16 cellular contexts compared by ENCODE assay signal in genomic region chr7:134649231-134649775, GRCh38. TPM values are rescaled to one million over a fixed set of nuclear protein-coding genes. Genes with fewer than 3 reads are reported as not detected.
DNase-seq lines count a peak whose midpoint lies in the region; ATAC-seq and TF ChIP-seq lines count a peak whose summit lies in the region.
"Had no signal": no experiment of that assay in that cellular context is flagged by ENCODE, and none has a peak within 500 bp of the region (broad histone marks: within the 10 kb centered on the region; RNA-seq: fewer than 3 reads in every experiment).

No MANE protein-coding gene starts in this region.

- no peaks in the 10 kb centered on the region for H3K36me3 ChIP-seq in spleen
- H3K36me3 ChIP-seq: cardiac muscle cell, right atrium auricular region, tibial artery had no signal

- intact Hi-C loops in activated B cell treated with CpG ODN at 0.5 μM for 24 hours (cut with micrococcal nuclease) (loop anchor here (5.0 kb wide), 2 partner anchors 908 to 1397 kb away; partner anchors contain the start of genes EXOC4 and NUP205), spleen (cut with DNase I; ENCODE audit: low total_unique reads) (no loop called here)

- TF ChIP-seq POLR2A in spleen (IDR thresholded peaks at IDR 0.05): no peak

- ATAC-seq in activated B cell treated with CpG ODN at 0.5 μM for 24 hours (ENCODE audit: low read depth): no peak
- ATAC-seq in HG03521 (IDR thresholded peaks at IDR 0.05; ENCODE audit: unreplicated experiment): no peak
- ATAC-seq: activated CD8-positive, alpha-beta T cell treated with anti-CD3 and anti-CD28 coated beads, Interleukin-2, amount 10 ng/mL, durations not matched to agents 7 days and 5 days had no signal

- no peaks in the 10 kb centered on the region for H3K27me3 Mint-ChIP-seq in activated naive CD4-positive, alpha-beta T cell treated with anti-CD3 and anti-CD28 coated beads, Interleukin-2, amount 50 U/mL, for 24 hours
- H3K27me3 Mint-ChIP-seq in activated B cell treated with CpG ODN at 0.5 μM for 24 hours (no peaks in the 10 kb centered on the region), immature natural killer cell (ENCODE audit: low read depth in 3 of 3) (peaks cover 0 to 2% (median 0%) of the 10 kb centered on the region in 3 donors)

- 49 to 60% (median 54%) methylated on average over 3 of the region's 3 CpGs for WGBS in spleen, 5 donors

- H3K36me3 Mint-ChIP-seq in activated naive CD4-positive, alpha-beta T cell treated with anti-CD3 and anti-CD28 coated beads, Interleukin-2, amount 50 U/mL, for 24 hours: peaks cover 17% of the 10 kb centered on the region
- H3K36me3 Mint-ChIP-seq in activated B cell treated with CpG ODN at 0.5 μM for 24 hours (ENCODE audit: low read depth) (no peaks in the 10 kb centered on the region), immature natural killer cell (peaks cover 0 to 3% (median 0%) of the 10 kb centered on the region in 3 donors)

- peak overlapping the region; percentile 84 for H3K27ac Mint-ChIP-seq in activated naive CD4-positive, alpha-beta T cell treated with anti-CD3 and anti-CD28 coated beads, Interleukin-2, amount 50 U/mL, for 24 hours
- H3K27ac Mint-ChIP-seq in activated B cell treated with CpG ODN at 0.5 μM for 24 hours (peak overlapping the region; percentile 50), immature natural killer cell (peak overlapping the region in 1 of 6 donors; percentile 51)
- H3K27ac Mint-ChIP-seq: activated CD8-positive, alpha-beta T cell treated with anti-CD3 and anti-CD28 coated beads, Interleukin-2, amount 10 ng/mL, durations not matched to agents 7 days and 5 days had no signal

- H3K4me1 Mint-ChIP-seq in activated naive CD4-positive, alpha-beta T cell treated with anti-CD3 and anti-CD28 coated beads, Interleukin-2, amount 50 U/mL, for 24 hours: peaks cover 55% of the 10 kb centered on the region
- H3K4me1 Mint-ChIP-seq in activated B cell treated with CpG ODN at 0.5 μM for 24 hours (peaks cover 22% of the 10 kb centered on the region), immature natural killer cell (peaks cover 49 to 61% of the 10 kb centered on the region in 2 donors)

- no peak overlapping the region for H3K4me3 ChIP-seq in spleen
- H3K4me3 ChIP-seq: cardiac muscle cell, lung, right atrium auricular region, tibial artery had no signal

- peak overlapping the region; percentile 57 for H3K4me3 Mint-ChIP-seq in activated naive CD4-positive, alpha-beta T cell treated with anti-CD3 and anti-CD28 coated beads, Interleukin-2, amount 50 U/mL, for 24 hours
- H3K4me3 Mint-ChIP-seq in activated B cell treated with CpG ODN at 0.5 μM for 24 hours: no peak overlapping the region
- H3K4me3 Mint-ChIP-seq in immature natural killer cell: peak overlapping the region in 4 of 5 donors; percentile 17 to 65 (median 54)
- H3K4me3 Mint-ChIP-seq: activated CD8-positive, alpha-beta T cell treated with anti-CD3 and anti-CD28 coated beads, Interleukin-2, amount 10 ng/mL, durations not matched to agents 7 days and 5 days had no signal

- no peaks in the 10 kb centered on the region for H3K27me3 ChIP-seq in spleen (replicated peaks in 1 of 7)
- H3K27me3 ChIP-seq: cardiac muscle cell, right atrium auricular region, tibial artery had no signal

- POLR2A ChIA-PET in activated B cell treated with CpG ODN at 0.5 μM for 24 hours (lab: Charles Lee): interaction anchor here (0.7 to 1.1 kb wide), 3 partner anchors 117 to 860 kb away, joined by 3 read pairs; no protein-coding TSS in a partner anchor

- no peaks in the 10 kb centered on the region for H3K9me3 ChIP-seq in spleen
- H3K9me3 ChIP-seq: right atrium auricular region, tibial artery had no signal

- DNase-seq in activated naive CD4-positive, alpha-beta T cell (lab: John Stamatoyannopoulos, UW): no peak
- DNase-seq in activated B cell treated with CpG ODN at 0.5 μM for 24 hours (no peak), immature natural killer cell (no peak), pons (ENCODE audit: low spot score) (no peak), spleen (no peak), NCI-H82 treated with DMSO at 0.1 percent for 48 hours (lab: John Stamatoyannopoulos, UW; ENCODE audit: unreplicated experiment) (no peak)
- DNase-seq: activated CD8-positive, alpha-beta T cell treated with anti-CD3 and anti-CD28 coated beads, Interleukin-2, amount 10 ng/mL, durations not matched to agents 7 days and 5 days; NCI-H1930; NCI-H526 treated with DMSO at 0.1 percent for 48 hours; stimulated activated CD4-positive, alpha-beta T cell treated with anti-CD3 and anti-CD28 coated beads, Interleukin-2, amount 100 ng/mL, for 24 hours; tibial artery had no signal

- no peaks in the 10 kb centered on the region for H3K9me3 Mint-ChIP-seq in activated naive CD4-positive, alpha-beta T cell treated with anti-CD3 and anti-CD28 coated beads, Interleukin-2, amount 50 U/mL, for 24 hours
- H3K9me3 Mint-ChIP-seq in activated B cell treated with CpG ODN at 0.5 μM for 24 hours (no peaks in the 10 kb centered on the region), immature natural killer cell (no peaks in the 10 kb centered on the region)

- TF ChIP-seq CTCF in activated B cell treated with CpG ODN at 0.5 μM for 24 hours (IDR thresholded peaks at IDR 0.05) (no peak), spleen (IDR thresholded peaks at IDR 0.05 in 8 of 11, conservative IDR thresholded peaks at IDR 0.05 in 3 of 11) (no peak)

- no peak overlapping the region for H3K27ac ChIP-seq in spleen
- H3K27ac ChIP-seq: cardiac muscle cell, right atrium auricular region, tibial artery had no signal

- CTCF ChIA-PET in activated B cell treated with CpG ODN at 0.5 μM for 24 hours (lab: Charles Lee): interaction anchor here (6.1 kb wide), 1 partner anchor 16 kb away, joined by 46 read pairs; no protein-coding TSS in a partner anchor

- peaks cover 18 to 62% (median 37%) of the 10 kb centered on the region in 6 donors for H3K4me1 ChIP-seq in spleen

RNA-seq across cellular contexts. Expression of gene BPGM, which starts 2.6 kb away (rescaled TPM):
- 10.1 and 10.2 TPM in 2 replicates for total RNA-seq in activated B cell treated with CpG ODN at 0.5 μM for 24 hours
- 10 to 100 TPM; 58.3 to 71.3 (median 59.5) TPM for polyA plus RNA-seq in immature natural killer cell
- total RNA-seq in spleen: 10 to 100 TPM; 12.0 to 64.4 (median 21.4) TPM
- 10 to 100 TPM; 10.6 to 15.2 (median 11.5) TPM for polyA plus RNA-seq in spleen
